In genomic region chr6:3561745-3562144, GRCh38 we compare ENCODE assay signal across 11 cellular contexts.
DNase-seq lines count a peak whose midpoint lies in the region; ATAC-seq and TF ChIP-seq lines count a peak whose summit lies in the region.
"Had no signal": no experiment of that assay in that cellular context is flagged by ENCODE, and none has a peak within 500 bp of the region (broad histone marks: within the 10 kb centered on the region; RNA-seq: fewer than 3 reads in every experiment).

No MANE protein-coding gene starts in this region.

- H3K4me1 ChIP-seq in PC-3 (ENCODE audit: insufficient read depth, low read length), result no peaks in the 10 kb centered on the region
- peaks cover 0 to 23% (median 5%) of the 10 kb centered on the region in 4 donors for H3K4me1 ChIP-seq in tibial artery
- H3K4me1 ChIP-seq: BE2C had no signal

- H3K27me3 ChIP-seq in PC-3 (ENCODE audit: low read length), result no peaks in the 10 kb centered on the region
- no peaks in the 10 kb centered on the region for H3K27me3 ChIP-seq in tibial artery

- H3K4me3 ChIP-seq in PC-3 (ENCODE audit: low read length) (no peak overlapping the region), tibial artery (no peak overlapping the region)

- H3K9me2 ChIP-seq in PC-3 (replicated peaks; ENCODE audit: low read length), result no peaks in the 10 kb centered on the region

- H3K4me2 ChIP-seq in PC-3 (ENCODE audit: low read length), result no peak overlapping the region

- no TSS peak for BruUV-seq in PC-3 (replicated peaks; lab: Mats Ljungman, UMichigan)

- H2AFZ ChIP-seq in PC-3 (ENCODE audit: low read length), result no peak overlapping the region

- H3F3A ChIP-seq in PC-3 (ENCODE audit: low read length, unreplicated experiment), result no peaks in the 10 kb centered on the region

- H3K27me3 Mint-ChIP-seq in activated naive CD8-positive, alpha-beta T cell treated with anti-CD3 and anti-CD28 coated beads for 36 hours, result peaks cover 11% of the 10 kb centered on the region

- H3K36me3 Mint-ChIP-seq in activated naive CD8-positive, alpha-beta T cell treated with anti-CD3 and anti-CD28 coated beads for 36 hours, result no peaks in the 10 kb centered on the region

- CTCF ChIA-PET in PC-3 (lab: Charles Lee), result interaction anchor here (0.6 kb wide), 1 partner anchor 142 kb away, joined by 6 read pairs; no protein-coding TSS in a partner anchor

- POLR2A ChIA-PET in PC-3 (lab: Charles Lee; ENCODE audit: unreplicated experiment), result no interaction called here

- no peak overlapping the region for H3K9ac ChIP-seq in PC-3 (ENCODE audit: low read length)

- no peak overlapping the region for H3K4me3 Mint-ChIP-seq in activated naive CD8-positive, alpha-beta T cell treated with anti-CD3 and anti-CD28 coated beads for 36 hours
- H3K4me3 Mint-ChIP-seq: activated naive CD4-positive, alpha-beta T cell treated with anti-CD3 and anti-CD28 coated beads for 36 hours; T-helper 2 cell treated with Interferon-gamma antibody and Interleukin-4, amounts not matched to agents 5 μg/mL and 100 μg/mL, for 36 hours had no signal

- H3K4me1 Mint-ChIP-seq in activated naive CD8-positive, alpha-beta T cell treated with anti-CD3 and anti-CD28 coated beads for 36 hours, result no peaks in the 10 kb centered on the region

- intact Hi-C loops in PC-3 (cut with micrococcal nuclease) (no loop called here), tibial artery (cut with DNase I; ENCODE audit: low total_unique reads) (no loop called here)

- H4K20me1 ChIP-seq in PC-3 (ENCODE audit: low read length), result no peaks in the 10 kb centered on the region

- H3K36me3 ChIP-seq in PC-3 (ENCODE audit: low read depth, low read length) (no peaks in the 10 kb centered on the region), tibial artery (no peaks in the 10 kb centered on the region)
- H3K36me3 ChIP-seq: BE2C had no signal

- H3K9me3 Mint-ChIP-seq in activated naive CD8-positive, alpha-beta T cell treated with anti-CD3 and anti-CD28 coated beads for 36 hours, result no peaks in the 10 kb centered on the region
- H3K9me3 Mint-ChIP-seq: activated naive CD4-positive, alpha-beta T cell treated with anti-CD3 and anti-CD28 coated beads for 36 hours; T-helper 2 cell treated with Interferon-gamma antibody and Interleukin-4, amounts not matched to agents 5 μg/mL and 100 μg/mL, for 36 hours had no signal

- DNase-seq in SIG-M5 treated with dmso at 0.1 percent for 504 hours (lab: John Stamatoyannopoulos, UW; ENCODE audit: unreplicated experiment) (peak; percentile 2), SIG-M5 (lab: John Stamatoyannopoulos, UW) (no peak), PC-3 (no peak), globus pallidus (ENCODE audit: low spot score) (peak; percentile 44), tibial artery (no peak)
- no peak for DNase-seq in activated naive CD8-positive, alpha-beta T cell treated with anti-CD3 and anti-CD28 coated beads for 36 hours
- DNase-seq in stimulated activated CD4-positive, alpha-beta T cell treated with anti-CD3 and anti-CD28 coated beads, Interleukin-2, amount 100 ng/mL, for 48 hours, result no peak
- DNase-seq: activated naive CD4-positive, alpha-beta T cell treated with anti-CD3 and anti-CD28 coated beads for 36 hours; BE2C had no signal

- H3K27ac ChIP-seq in PC-3 (ENCODE audit: low read length), result no peak overlapping the region
- peak overlapping the region; percentile 47 to 59 for H3K27ac ChIP-seq in tibial artery

- H3K79me2 ChIP-seq in PC-3 (ENCODE audit: low read length), result no peaks in the 10 kb centered on the region

- ATAC-seq in PC-3 (no peak), esophagus mucosa (no peak)

- H3K27ac Mint-ChIP-seq in activated naive CD8-positive, alpha-beta T cell treated with anti-CD3 and anti-CD28 coated beads for 36 hours, result no peak overlapping the region
- H3K27ac Mint-ChIP-seq: activated naive CD4-positive, alpha-beta T cell treated with anti-CD3 and anti-CD28 coated beads for 36 hours; T-helper 2 cell treated with Interferon-gamma antibody and Interleukin-4, amounts not matched to agents 5 μg/mL and 100 μg/mL, for 36 hours had no signal

- no peaks in the 10 kb centered on the region for H3K9me3 ChIP-seq in PC-3 (ENCODE audit: low read length)
- H3K9me3 ChIP-seq in tibial artery, result no peaks in the 10 kb centered on the region
- H3K9me3 ChIP-seq: BE2C had no signal

- TF ChIP-seq CTCF in PC-3 (conservative IDR thresholded peaks at IDR 0.05; ENCODE audit: low read depth, low read length) (peak; percentile 28; the same call in 1 of the 2 replicates), tibial artery (IDR thresholded peaks at IDR 0.05) (no peak)

Comparison
In these comparisons a context has a peak if more than half of its experiments do, and no peak if none do; other contexts are left out.
1. DNase-seq: peak in SIG-M5 treated with dmso at 0.1 percent for 504 hours (single experiment) and globus pallidus (single experiment); none in SIG-M5 (single experiment), PC-3 (single experiment), tibial artery (0 of 2), activated naive CD8-positive, alpha-beta T cell treated with anti-CD3 and anti-CD28 coated beads for 36 hours (single experiment) and stimulated activated CD4-positive, alpha-beta T cell treated with anti-CD3 and anti-CD28 coated beads, Interleukin-2, amount 100 ng/mL, for 48 hours (0 of 2).